In the genomic region with DNA sequence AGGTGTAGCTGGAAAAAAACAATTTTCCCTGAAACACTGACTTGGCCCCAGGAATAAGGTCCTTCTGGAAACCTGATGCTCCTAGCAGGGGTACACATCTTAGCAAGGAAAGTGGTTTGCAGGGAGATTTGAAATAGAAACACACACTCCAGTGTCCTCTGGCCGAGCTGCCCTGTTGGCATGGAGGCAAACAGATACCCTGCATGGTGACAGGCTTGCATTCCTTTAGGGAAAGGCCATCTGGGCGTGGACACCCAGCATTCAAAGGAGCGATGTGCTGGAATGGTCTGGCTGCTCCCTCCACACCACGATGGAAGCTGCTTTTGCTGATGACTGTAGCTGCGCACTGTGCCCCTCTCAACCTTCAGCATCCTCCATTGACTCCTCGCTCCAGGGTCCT, we compare ENCODE assay signal across 12 cellular contexts. TPM values are rescaled to one million over a fixed set of nuclear protein-coding genes. Genes with fewer than 3 reads are reported as not detected.
DNase-seq lines count a peak whose midpoint lies in the region; ATAC-seq, FAIRE-seq and TF ChIP-seq lines count a peak whose summit lies in the region.
"Had no signal": no experiment of that assay in that cellular context is flagged by ENCODE, and none has a peak within 500 bp of the region (broad histone marks: within the 10 kb centered on the region; RNA-seq: fewer than 3 reads in every experiment).

No MANE protein-coding gene starts in this region.

- no peaks in the 10 kb centered on the region for H3K9me2 ChIP-seq in HCT116 (ENCODE audit: insufficient read depth)

- H3K9me3 Mint-ChIP-seq in astrocyte (ENCODE audit: unreplicated experiment), result no peaks in the 10 kb centered on the region
- H3K9me3 Mint-ChIP-seq in stimulated activated memory B cell treated with anti-CD40 and anti-IgM and Interleukin-4, amounts not matched to agents 10 μg/mL and 1 μg/mL and 100 μg/mL, for 72 hours, result no peaks in the 10 kb centered on the region

- no peak for TF ChIP-seq RAD21 in HCT116 (IDR thresholded peaks at IDR 0.05; ENCODE audit: low read depth)

- peaks cover 18% of the 10 kb centered on the region for H3K4me1 Mint-ChIP-seq in astrocyte (ENCODE audit: low read depth, unreplicated experiment)
- H3K4me1 Mint-ChIP-seq in stimulated activated memory B cell treated with anti-CD40 and anti-IgM and Interleukin-4, amounts not matched to agents 10 μg/mL and 1 μg/mL and 100 μg/mL, for 72 hours, result peaks cover 8% of the 10 kb centered on the region

- POLR2A ChIA-PET in HCT116 (lab: Charles Lee), result no interaction called here

- H3K27ac Mint-ChIP-seq in astrocyte (ENCODE audit: unreplicated experiment), result peak overlapping the region; percentile 95
- H3K27ac Mint-ChIP-seq in stimulated activated memory B cell treated with anti-CD40 and anti-IgM and Interleukin-4, amounts not matched to agents 10 μg/mL and 1 μg/mL and 100 μg/mL, for 72 hours, result peak overlapping the region; percentile 7

- H3K4me3 ChIP-seq in HCT116 (replicated peaks in 1 of 2; ENCODE audit: low read depth in 1 of 2, low read length in 2 of 2) (no peak overlapping the region), astrocyte (ENCODE audit: insufficient read depth, low read depth, low read length) (no peak overlapping the region)

- H2AFZ ChIP-seq in HCT116 (ENCODE audit: low read depth, low read length, poor library complexity, severe bottlenecking), result no peak overlapping the region
- H2AFZ ChIP-seq in astrocyte (ENCODE audit: low read depth, low read length), result peak overlapping the region; percentile 77

- H3K4me2 ChIP-seq in HCT116 (ENCODE audit: low read length) (peak overlapping the region; percentile 39), astrocyte (ENCODE audit: low read length) (peak overlapping the region; percentile 46)

- DNase-seq in HCT116 (ENCODE audit: low read depth, low spot score) (no peak), astrocyte (ENCODE audit: low read depth) (no peak), hepatic stellate cell (ENCODE audit: low spot score) (peak; percentile 82), GF-D8 (lab: John Stamatoyannopoulos, UW) (no peak), HPDE6-E6E7 (ENCODE audit: extremely low spot score) (no peak)
- DNase-seq: activated CD8-positive, alpha-beta memory T cell treated with anti-CD3 and anti-CD28 coated beads, Interleukin-2, amount 50 U/mL, for 4 hours; effector memory CD4-positive, alpha-beta T cell; KBM-7; T-helper 9 cell had no signal

- H3K9ac ChIP-seq in HCT116 (ENCODE audit: low read length) (peak overlapping the region; percentile 9; the same call in 1 of the 2 replicates), astrocyte (ENCODE audit: low read length) (peak overlapping the region; percentile 44)

- no peaks in the 10 kb centered on the region for H3K36me3 ChIP-seq in HCT116 (ENCODE audit: control insufficient read depth in 1 of 2, insufficient read depth in 2 of 2, low read length in 2 of 2)
- no peaks in the 10 kb centered on the region for H3K36me3 ChIP-seq in astrocyte (ENCODE audit: insufficient read depth, low read length)

- H3K79me2 ChIP-seq in HCT116 (ENCODE audit: insufficient read depth, low read length) (no peaks in the 10 kb centered on the region), astrocyte (ENCODE audit: insufficient read depth, low read length) (no peaks in the 10 kb centered on the region)

- peaks cover 1% of the 10 kb centered on the region for H3K36me3 Mint-ChIP-seq in astrocyte (ENCODE audit: low read depth, unreplicated experiment)
- no peaks in the 10 kb centered on the region for H3K36me3 Mint-ChIP-seq in stimulated activated memory B cell treated with anti-CD40 and anti-IgM and Interleukin-4, amounts not matched to agents 10 μg/mL and 1 μg/mL and 100 μg/mL, for 72 hours

- BruUV-seq in HCT116 (replicated peaks; lab: Mats Ljungman, UMichigan), result no TSS peak

- no peaks in the 10 kb centered on the region for H3K27me3 Mint-ChIP-seq in astrocyte (ENCODE audit: low read depth, unreplicated experiment)
- H3K27me3 Mint-ChIP-seq in stimulated activated memory B cell treated with anti-CD40 and anti-IgM and Interleukin-4, amounts not matched to agents 10 μg/mL and 1 μg/mL and 100 μg/mL, for 72 hours, result no peaks in the 10 kb centered on the region

- RAD21 ChIA-PET in HCT116 (lab: Charles Lee; ENCODE audit: low non-redundant PET in 1 of 2, low total read pairs in 2 of 2, uncharacterized antibody in 2 of 2, unreplicated experiment in 2 of 2), result no interaction called here

- TF ChIP-seq CTCF in HCT116 (IDR thresholded peaks at IDR 0.05 in 2 of 3, conservative IDR thresholded peaks at IDR 0.05 in 1 of 3; ENCODE audit: borderline replicate concordance in 1 of 3, insufficient read depth in 1 of 3, low read depth in 2 of 3, low read length in 2 of 3) (no peak), astrocyte (IDR thresholded peaks at IDR 0.05; ENCODE audit: insufficient read depth, low read depth, low read length) (no peak)

- peak; percentile 58 for ATAC-seq in HCT116
- no peak for ATAC-seq in stimulated activated memory B cell treated with anti-CD40 and anti-IgM and Interleukin-4, amounts not matched to agents 10 μg/mL and 1 μg/mL and 100 μg/mL, for 72 hours
- no peak for ATAC-seq in HG03139 (IDR thresholded peaks at IDR 0.05; ENCODE audit: unreplicated experiment)
- no peak for ATAC-seq in HG03378 (IDR thresholded peaks at IDR 0.05; ENCODE audit: unreplicated experiment)

- H3K27ac ChIP-seq in HCT116 (ENCODE audit: low read depth, low read length) (no peak overlapping the region), astrocyte (ENCODE audit: low read depth, low read length) (peak overlapping the region; percentile 30)

- TF ChIP-seq POLR2A in HCT116 (IDR thresholded peaks at IDR 0.05; ENCODE audit: borderline replicate concordance, extremely low read depth, insufficient read depth, insufficient read length), result no peak

- intact Hi-C loops in HCT116 (cut with micrococcal nuclease), result no loop called here

- H3K9me3 ChIP-seq in HCT116 (ENCODE audit: control insufficient read depth in 1 of 2, insufficient read depth in 1 of 2, low read depth in 1 of 2, low read length in 2 of 2) (no peaks in the 10 kb centered on the region; a peak in 1 of 4 replicates), astrocyte (ENCODE audit: insufficient read depth, low read depth, low read length) (no peaks in the 10 kb centered on the region)

- peaks cover 6 to 39% of the 10 kb centered on the region in 2 experiments; a peak in 3 of 4 replicates for H3K4me1 ChIP-seq in HCT116 (ENCODE audit: control insufficient read depth in 1 of 2, insufficient read depth in 2 of 2, low read length in 2 of 2)
- H3K4me1 ChIP-seq in astrocyte (ENCODE audit: insufficient read depth, low read length), result peaks cover 14% of the 10 kb centered on the region

- CTCF ChIA-PET in HCT116 (lab: Charles Lee), result no interaction called here

- H3K27me3 ChIP-seq in HCT116 (ENCODE audit: insufficient read depth, low read length) (no peaks in the 10 kb centered on the region), astrocyte (ENCODE audit: insufficient read depth, low read length) (no peaks in the 10 kb centered on the region)

- peak overlapping the region; percentile 6 for H3K4me3 Mint-ChIP-seq in astrocyte (ENCODE audit: unreplicated experiment)
- no peak overlapping the region for H3K4me3 Mint-ChIP-seq in stimulated activated memory B cell treated with anti-CD40 and anti-IgM and Interleukin-4, amounts not matched to agents 10 μg/mL and 1 μg/mL and 100 μg/mL, for 72 hours

- FAIRE-seq in astrocyte (lab: Jason Lieb, UNC), result no peak

- H4K20me1 ChIP-seq in HCT116 (ENCODE audit: insufficient read depth) (no peaks in the 10 kb centered on the region), astrocyte (ENCODE audit: insufficient read depth, low read length) (no peaks in the 10 kb centered on the region)

TF ChIP-seq in HCT116, 20 proteins besides CTCF, POLR2A, EP300 and RAD21 (continues in another document):
- TF ChIP-seq, protein P1, sequence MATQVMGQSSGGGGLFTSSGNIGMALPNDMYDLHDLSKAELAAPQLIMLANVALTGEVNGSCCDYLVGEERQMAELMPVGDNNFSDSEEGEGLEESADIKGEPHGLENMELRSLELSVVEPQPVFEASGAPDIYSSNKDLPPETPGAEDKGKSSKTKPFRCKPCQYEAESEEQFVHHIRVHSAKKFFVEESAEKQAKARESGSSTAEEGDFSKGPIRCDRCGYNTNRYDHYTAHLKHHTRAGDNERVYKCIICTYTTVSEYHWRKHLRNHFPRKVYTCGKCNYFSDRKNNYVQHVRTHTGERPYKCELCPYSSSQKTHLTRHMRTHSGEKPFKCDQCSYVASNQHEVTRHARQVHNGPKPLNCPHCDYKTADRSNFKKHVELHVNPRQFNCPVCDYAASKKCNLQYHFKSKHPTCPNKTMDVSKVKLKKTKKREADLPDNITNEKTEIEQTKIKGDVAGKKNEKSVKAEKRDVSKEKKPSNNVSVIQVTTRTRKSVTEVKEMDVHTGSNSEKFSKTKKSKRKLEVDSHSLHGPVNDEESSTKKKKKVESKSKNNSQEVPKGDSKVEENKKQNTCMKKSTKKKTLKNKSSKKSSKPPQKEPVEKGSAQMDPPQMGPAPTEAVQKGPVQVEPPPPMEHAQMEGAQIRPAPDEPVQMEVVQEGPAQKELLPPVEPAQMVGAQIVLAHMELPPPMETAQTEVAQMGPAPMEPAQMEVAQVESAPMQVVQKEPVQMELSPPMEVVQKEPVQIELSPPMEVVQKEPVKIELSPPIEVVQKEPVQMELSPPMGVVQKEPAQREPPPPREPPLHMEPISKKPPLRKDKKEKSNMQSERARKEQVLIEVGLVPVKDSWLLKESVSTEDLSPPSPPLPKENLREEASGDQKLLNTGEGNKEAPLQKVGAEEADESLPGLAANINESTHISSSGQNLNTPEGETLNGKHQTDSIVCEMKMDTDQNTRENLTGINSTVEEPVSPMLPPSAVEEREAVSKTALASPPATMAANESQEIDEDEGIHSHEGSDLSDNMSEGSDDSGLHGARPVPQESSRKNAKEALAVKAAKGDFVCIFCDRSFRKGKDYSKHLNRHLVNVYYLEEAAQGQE (IDR thresholded peaks at IDR 0.05; ENCODE audit: low read depth), result no peak
- no peak for TF ChIP-seq SP1 (IDR thresholded peaks at IDR 0.05; ENCODE audit: low read depth)
- no peak for TF ChIP-seq EGR1 (IDR thresholded peaks at IDR 0.05; ENCODE audit: low read depth)
- no peak for TF ChIP-seq FOSL1 (IDR thresholded peaks at IDR 0.05; ENCODE audit: low read depth)
- TF ChIP-seq, protein P2, sequence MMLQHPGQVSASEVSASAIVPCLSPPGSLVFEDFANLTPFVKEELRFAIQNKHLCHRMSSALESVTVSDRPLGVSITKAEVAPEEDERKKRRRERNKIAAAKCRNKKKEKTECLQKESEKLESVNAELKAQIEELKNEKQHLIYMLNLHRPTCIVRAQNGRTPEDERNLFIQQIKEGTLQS (IDR thresholded peaks at IDR 0.05), result no peak
- no peak for TF ChIP-seq ZFX (IDR thresholded peaks at IDR 0.05)
- TF ChIP-seq CEBPB (IDR thresholded peaks at IDR 0.05; ENCODE audit: low read depth), result no peak
- TF ChIP-seq JUND (IDR thresholded peaks at IDR 0.05), result no peak
- no peak for TF ChIP-seq SRF (IDR thresholded peaks at IDR 0.05; ENCODE audit: low read depth)
- TF ChIP-seq ZNF274 (IDR thresholded peaks at IDR 0.05; ENCODE audit: low read depth, low read length), result no peak
- no peak for TF ChIP-seq SIN3A (IDR thresholded peaks at IDR 0.05; ENCODE audit: low read depth)
- no peak for TF ChIP-seq TCF7L2 (IDR thresholded peaks at IDR 0.05; ENCODE audit: borderline replicate concordance, extremely low read depth, insufficient read depth, insufficient read length)

RNA-seq across cellular contexts. Expression of gene BCAR3, which starts 41.5 kb away (rescaled TPM):
- 24.5 TPM for total RNA-seq in HCT116 (2021; ENCODE audit: unreplicated experiment)
- 43.6 and 47.9 TPM in 2 replicates for polyA plus RNA-seq in HCT116 (2012)
- total RNA-seq in astrocyte, result 30.0 and 31.1 TPM in 2 replicates
